ENCODE assay signal across 18 cellular contexts in genomic region chrX:28888421-28888820, GRCh38.
DNase-seq lines count a peak whose midpoint lies in the region; ATAC-seq and TF ChIP-seq lines count a peak whose summit lies in the region.
"Had no signal": no experiment of that assay in that cellular context is flagged by ENCODE, and none has a peak within 500 bp of the region (broad histone marks: within the 10 kb centered on the region; RNA-seq: fewer than 3 reads in every experiment).

No MANE protein-coding gene starts in this region.

- H3K4me1 ChIP-seq in adipocyte (ENCODE audit: control insufficient read depth, insufficient read depth, low read length), result no peaks in the 10 kb centered on the region
- H3K4me1 ChIP-seq: SJSA1 had no signal

- DNase-seq in EH (ENCODE audit: low read depth) (peak; percentile 3), adipocyte (ENCODE audit: low read depth) (peak; percentile 5), choroid plexus epithelial cell (ENCODE audit: low read depth) (peak; percentile 41), skeletal muscle cell (ENCODE audit: low read depth) (peak; percentile 22), NCI-H1417 (lab: John Stamatoyannopoulos, UW) (no peak)
- DNase-seq: CD4-positive, CD25-positive, alpha-beta regulatory T cell; DND-41; H7; KBM-7; NCI-H1092; NCI-H1436 treated with DMSO at 0.1 percent for 48 hours; NCI-H1930; NCI-H510A had no signal

- H3K9me3 ChIP-seq in adipocyte (ENCODE audit: control insufficient read depth, low read length), result no peaks in the 10 kb centered on the region
- H3K9me3 ChIP-seq: SJSA1 had no signal

- H3K27me3 ChIP-seq in adipocyte (replicated peaks; ENCODE audit: control insufficient read depth, insufficient read depth, low read length), result no peaks in the 10 kb centered on the region
- H3K27me3 ChIP-seq: SJSA1 had no signal

- ATAC-seq in HG03378 (IDR thresholded peaks at IDR 0.05; ENCODE audit: unreplicated experiment) (no peak), HG02870 (IDR thresholded peaks at IDR 0.05; ENCODE audit: unreplicated experiment) (no peak)
- ATAC-seq: HepG2, Panc1 had no signal

- no peak overlapping the region for H3K9ac ChIP-seq in adipocyte (ENCODE audit: low read length)

- no peaks in the 10 kb centered on the region for H3K36me3 ChIP-seq in adipocyte (ENCODE audit: control insufficient read depth, insufficient read depth, low read length, severe bottlenecking)
- H3K36me3 ChIP-seq: SJSA1 had no signal

- H3K4me3 ChIP-seq in adipocyte (ENCODE audit: low read length), result no peak overlapping the region
- no peak overlapping the region for H3K4me3 ChIP-seq in choroid plexus epithelial cell (ENCODE audit: low read depth, low read length)
- H3K4me3 ChIP-seq in skeletal muscle cell (ENCODE audit: low read depth, low read length), result no peak overlapping the region
- H3K4me3 ChIP-seq: SJSA1 had no signal

- no peak for TF ChIP-seq CTCF in choroid plexus epithelial cell (conservative IDR thresholded peaks at IDR 0.05; ENCODE audit: low read depth, low read length)

Comparison
In these comparisons a context has a peak if more than half of its experiments do, and no peak if none do; other contexts are left out.
1. DNase-seq: peak in EH (single experiment), adipocyte (single experiment), choroid plexus epithelial cell (single experiment) and skeletal muscle cell (single experiment); none in NCI-H1417 (0 of 3).